In the genomic region with DNA sequence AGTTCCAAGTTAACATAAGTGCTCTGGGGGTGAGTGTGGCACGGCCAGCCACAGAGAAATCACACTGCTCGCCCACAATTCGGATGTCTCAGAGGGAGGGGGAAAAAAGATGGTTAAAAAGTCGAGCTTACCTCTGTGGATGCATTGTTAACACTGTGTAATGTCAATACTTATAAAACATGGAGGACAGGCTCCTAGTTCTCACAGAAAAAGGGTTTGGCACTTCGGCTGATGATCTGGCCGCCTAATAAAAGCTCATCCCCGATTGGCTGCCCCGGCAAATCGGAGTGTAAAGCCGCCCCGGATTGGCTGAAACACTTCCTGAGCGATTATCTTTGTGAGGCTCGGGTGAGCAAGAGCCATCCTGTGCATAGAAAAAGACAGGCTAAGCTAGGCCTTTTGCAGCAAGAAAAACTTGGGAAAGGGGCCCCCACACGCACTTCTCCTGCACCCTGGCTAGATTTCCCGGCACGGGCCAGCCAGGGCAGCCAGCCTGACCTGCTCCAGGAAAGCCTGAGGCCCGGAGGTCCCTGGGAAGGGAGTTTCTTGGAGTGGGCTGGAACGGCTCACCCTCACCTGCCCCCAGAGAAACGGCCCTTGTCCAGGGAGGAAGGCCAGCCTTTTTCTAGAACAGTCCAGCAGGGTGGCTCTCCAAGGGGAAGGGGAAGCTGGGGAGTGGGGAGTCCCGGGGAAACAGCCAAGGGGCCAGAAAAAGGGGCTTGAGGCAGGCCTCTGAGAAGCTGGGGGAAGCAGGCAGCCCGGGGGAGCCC, we compare ENCODE assay signal across 8 cellular contexts.
DNase-seq lines count a peak whose midpoint lies in the region; ATAC-seq lines count a peak whose summit lies in the region.

A gene (minus strand): TSS at position 174 of the 770 bp plus-strand sequence. CDS start 29 bp downstream, at position 145.

- H3K27ac ChIP-seq in caudate nucleus (ENCODE audit: low read depth, low read length): peak within 1 kb of the TSS; percentile 100

- peak; percentile 61 for DNase-seq in 8988T
- DNase-seq in NCI-H510A treated with DMSO at 0.1 percent for 48 hours (lab: John Stamatoyannopoulos, UW): peak; percentile 93
- DNase-seq in caudate nucleus (lab: John Stamatoyannopoulos, UW): peak; percentile 76 to 99 (median 95)
- peak; percentile 97 for DNase-seq in islet precursor cell
- DNase-seq in stimulated activated CD4-positive, alpha-beta T cell treated with anti-CD3 and anti-CD28 coated beads, Interleukin-12 subunit alpha, Interleukin-12 subunit beta, amount 100 ng/mL, for 4 hours: peak; percentile 87

- ATAC-seq in GM18520 (IDR thresholded peaks at IDR 0.05; ENCODE audit: unreplicated experiment): peak; percentile 49
- peak; percentile 50 for ATAC-seq in HG03378 (IDR thresholded peaks at IDR 0.05; ENCODE audit: unreplicated experiment)
- ATAC-seq in activated CD4-positive, CD25-positive, alpha-beta regulatory T cell treated with anti-CD3 and anti-CD28 coated beads, Interleukin-2, amount 50 U/mL, for 24 hours: peak; percentile 89 to 90

Comparison
In these comparisons a context has a peak if more than half of its experiments do, and no peak if none do; other contexts are left out.
1. Peak in every context shown above with its lines: DNase-seq, ATAC-seq and H3K27ac ChIP-seq.